Comparison of ENCODE assay signal across 8 cellular contexts in the genomic region with DNA sequence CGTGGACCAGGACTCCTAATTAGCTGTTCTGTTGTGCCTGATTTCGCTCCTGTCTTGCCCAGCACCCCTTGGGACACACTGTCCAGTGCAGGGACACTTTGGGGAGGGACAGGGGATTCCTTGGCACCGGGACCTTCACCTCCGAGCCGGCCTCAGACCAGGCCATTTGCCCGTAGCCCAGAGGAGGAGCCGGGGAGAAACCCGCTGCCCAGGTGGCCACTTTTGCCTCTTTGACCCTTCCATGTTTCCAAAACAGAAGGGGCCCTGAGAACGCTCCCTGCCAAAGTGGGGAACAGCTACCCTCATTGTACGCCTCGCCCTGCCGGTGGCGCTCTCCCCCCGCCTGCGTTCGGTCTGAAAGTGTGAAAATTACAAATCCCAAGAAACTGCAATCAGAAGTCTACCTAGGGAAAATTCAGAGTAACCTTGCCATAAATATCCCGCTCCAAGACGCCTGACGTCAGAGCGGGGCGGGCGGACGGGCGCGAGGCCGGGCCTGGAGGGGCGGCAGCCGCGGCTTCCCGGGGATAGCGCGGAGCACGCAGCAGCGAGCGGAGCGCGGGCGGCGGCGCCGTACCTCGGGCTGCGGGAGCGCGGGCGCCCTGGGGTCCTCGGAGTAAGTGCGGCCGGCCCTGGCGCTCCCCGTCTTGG.
DNase-seq lines count a peak whose midpoint lies in the region; ATAC-seq and TF ChIP-seq lines count a peak whose summit lies in the region.

A gene (plus strand): TSS at position 527 of the 651 bp plus-strand sequence. CDS start 63,927 bp downstream, outside the sequence.

- H3K9me3 ChIP-seq in HUES48 (ENCODE audit: control insufficient read depth, insufficient read depth, low read length) (no peaks in the 10 kb centered on the region), iPS DF 6.9 (ENCODE audit: control insufficient read depth, insufficient read depth, low read length) (no peaks in the 10 kb centered on the region)

- H3K27ac ChIP-seq in HUES48 (ENCODE audit: low read depth, low read length) (peak within 1 kb of the TSS; percentile 32), iPS DF 6.9 (ENCODE audit: low read length) (no peak within 1 kb of the TSS)

- no peak for ATAC-seq in HG03175 (IDR thresholded peaks at IDR 0.05; ENCODE audit: unreplicated experiment)
- ATAC-seq in HG03521 (IDR thresholded peaks at IDR 0.05; ENCODE audit: unreplicated experiment), result no peak

- H3K9ac ChIP-seq in HUES48 (ENCODE audit: low read depth, low read length), result peak within 1 kb of the TSS; percentile 61

- peak in 31 of 58 donors; percentile 25 to 75 (median 49) for DNase-seq in anterior cingulate cortex (lab: John Stamatoyannopoulos, UW)
- no peak for DNase-seq in iPS DF 6.9 (ENCODE audit: low read depth, low spot score)
- DNase-seq in retinal pigment epithelial cell (ENCODE audit: low read depth), result no peak
- DNase-seq in SHP77 (lab: John Stamatoyannopoulos, UW), result no peak
- DNase-seq in SHP77 treated with DMSO at 0.1 percent for 48 hours (lab: John Stamatoyannopoulos, UW), result no peak

- H3K4me1 ChIP-seq in HUES48 (ENCODE audit: control insufficient read depth, insufficient read depth, low read length) (peaks cover 11% of the 10 kb centered on the region; the same call in 1 of the 2 replicates), iPS DF 6.9 (ENCODE audit: control insufficient read depth, insufficient read depth, low read length) (peaks cover 4% of the 10 kb centered on the region)

- H3K36me3 ChIP-seq in HUES48 (ENCODE audit: control insufficient read depth, insufficient read depth, low read length), result no peaks in the 10 kb centered on the region
- no peaks in the 10 kb centered on the region for H3K36me3 ChIP-seq in iPS DF 6.9 (ENCODE audit: control insufficient read depth, insufficient read depth, low read length)

- WGBS in iPS DF 6.9 (ENCODE audit: insufficient coverage, insufficient read length), result no CpG with 5 or more reads among the region's 51 CpGs

- peak; percentile 48 for TF ChIP-seq CTCF in retinal pigment epithelial cell (conservative IDR thresholded peaks at IDR 0.05; ENCODE audit: low read depth, low read length)

- H3K27me3 ChIP-seq in HUES48 (ENCODE audit: control insufficient read depth, insufficient read depth, low read length), result peaks cover 20% of the 10 kb centered on the region
- peaks cover 11% of the 10 kb centered on the region for H3K27me3 ChIP-seq in iPS DF 6.9 (ENCODE audit: control insufficient read depth, insufficient read depth, low read length)

- H3K4me3 ChIP-seq in HUES48 (ENCODE audit: low read depth, low read length) (peak within 1 kb of the TSS; percentile 75), iPS DF 6.9 (ENCODE audit: low read length) (peak within 1 kb of the TSS; percentile 45), retinal pigment epithelial cell (ENCODE audit: low read length) (peak within 1 kb of the TSS; percentile 88)

Comparison
In these comparisons a context has a peak if more than half of its experiments do, and no peak if none do; other contexts are left out.
1. DNase-seq: peak in anterior cingulate cortex (31 of 58); none in iPS DF 6.9 (single experiment), retinal pigment epithelial cell (single experiment), SHP77 (0 of 2) and SHP77 treated with DMSO at 0.1 percent for 48 hours (single experiment).
2. Peak in every context shown above with its lines, with median percentiles within 50 percentile points of each other: H3K4me3 ChIP-seq.